Comparison of ENCODE assay signal across 8 cellular contexts in the genomic region with DNA sequence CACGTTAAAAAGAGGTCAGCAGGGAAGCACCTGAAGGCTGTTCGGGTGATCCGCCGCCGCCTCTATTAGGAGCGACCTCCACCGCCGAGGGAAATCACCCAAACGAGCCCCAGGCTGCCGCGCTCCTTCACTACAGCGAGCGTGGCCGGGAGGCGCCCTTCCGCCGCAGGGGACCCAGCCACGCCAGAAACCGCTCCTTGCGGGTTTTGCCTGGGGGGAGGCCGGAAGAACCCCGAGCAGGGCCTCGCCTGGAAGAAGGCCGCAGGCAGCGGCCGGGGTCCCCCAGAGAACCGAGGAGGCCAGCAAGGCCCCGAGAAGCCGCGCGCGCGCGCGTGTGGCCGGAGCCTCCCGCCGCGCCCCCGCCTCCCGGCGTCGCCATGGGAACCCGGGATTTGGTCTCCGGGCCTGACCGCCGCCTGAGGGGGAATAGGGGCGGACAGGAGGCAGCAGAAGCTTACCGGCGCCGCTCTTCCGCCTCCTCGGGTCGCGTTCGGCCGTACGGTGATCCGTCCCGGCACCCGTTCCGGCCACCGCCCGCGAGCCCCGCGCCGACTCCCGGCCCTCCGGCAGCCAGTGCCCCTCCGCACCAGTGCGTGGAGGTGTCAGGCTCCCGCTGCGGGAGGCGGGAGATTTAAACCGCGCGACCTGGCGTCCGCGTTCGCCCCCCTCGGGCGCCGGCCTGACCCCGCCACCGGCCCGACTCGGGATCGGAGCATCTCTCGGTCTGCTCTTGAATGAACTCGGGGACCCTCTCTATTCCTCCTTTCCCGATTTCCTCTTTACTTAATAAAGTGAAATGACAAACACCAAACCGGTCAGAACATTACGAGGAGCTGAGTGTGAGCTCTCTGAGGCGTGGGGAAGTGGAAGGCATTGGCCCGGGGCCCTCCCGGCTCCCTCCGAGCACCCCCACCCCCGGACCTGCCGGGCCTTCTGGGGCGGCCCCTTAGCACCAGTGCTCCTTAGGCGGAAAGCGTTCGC. TPM values are rescaled to one million over a fixed set of nuclear protein-coding genes. Genes with fewer than 3 reads are reported as not detected.
DNase-seq lines count a peak whose midpoint lies in the region; ATAC-seq and TF ChIP-seq lines count a peak whose summit lies in the region.

A gene (minus strand): TSS at position 606 of the 981 bp plus-strand sequence. CDS start 42,757 bp downstream, outside the sequence.

- H3K27me3 Mint-ChIP-seq in activated CD4-positive, alpha-beta memory T cell treated with anti-CD3 and anti-CD28 coated beads, Interleukin-2, amount 10 ng/mL, durations not matched to agents 7 days and 5 days: no peaks in the 10 kb centered on the region

- peak within 1 kb of the TSS; percentile 81 for H3K4me3 Mint-ChIP-seq in activated CD4-positive, alpha-beta memory T cell treated with anti-CD3 and anti-CD28 coated beads, Interleukin-2, amount 10 ng/mL, durations not matched to agents 7 days and 5 days

- H3K4me3 ChIP-seq in BJ (ENCODE audit: low read depth, low read length) (peak within 1 kb of the TSS; percentile 83), duodenal mucosa (ENCODE audit: low read depth in 1 of 2, low read length in 2 of 2) (peak within 1 kb of the TSS; percentile 74 to 82), lower lobe of right lung (peak within 1 kb of the TSS; percentile 89)

- CTCF ChIA-PET in BJ (lab: Yijun Ruan, JAX): interaction anchor here (1.0 to 1.9 kb wide), 3 partner anchors 9 to 280 kb away, joined by 3 to 10 read pairs (median 3); no protein-coding TSS in a partner anchor
- CTCF ChIA-PET in activated CD4-positive, alpha-beta memory T cell treated with anti-CD3 and anti-CD28 coated beads, Interleukin-2, amount 10 ng/mL, durations not matched to agents 7 days and 5 days (lab: Charles Lee): interaction anchor here (0.6 to 2.8 kb wide), 23 partner anchors 9 to 663 kb away, joined by 3 to 29 read pairs (median 4); a partner anchor contains a TSS

- no peaks in the 10 kb centered on the region for H3K36me3 Mint-ChIP-seq in activated CD4-positive, alpha-beta memory T cell treated with anti-CD3 and anti-CD28 coated beads, Interleukin-2, amount 10 ng/mL, durations not matched to agents 7 days and 5 days (ENCODE audit: low read depth)

- peaks cover 12% of the 10 kb centered on the region for H3K4me1 Mint-ChIP-seq in activated CD4-positive, alpha-beta memory T cell treated with anti-CD3 and anti-CD28 coated beads, Interleukin-2, amount 10 ng/mL, durations not matched to agents 7 days and 5 days

- H3K36me3 ChIP-seq in BJ (ENCODE audit: control insufficient read depth, insufficient read depth, low read length) (no peaks in the 10 kb centered on the region), duodenal mucosa (ENCODE audit: control insufficient read depth in 1 of 2, insufficient read depth in 2 of 2, low read length in 2 of 2) (no peaks in the 10 kb centered on the region), lower lobe of right lung (no peaks in the 10 kb centered on the region)

- H3K27ac ChIP-seq in duodenal mucosa (ENCODE audit: low read depth, low read length) (peak within 1 kb of the TSS; percentile 44), lower lobe of right lung (peak within 1 kb of the TSS; percentile 74)

- ATAC-seq in GM19035 (IDR thresholded peaks at IDR 0.05; ENCODE audit: unreplicated experiment): peak; percentile 81
- peak; percentile 61 for ATAC-seq in HG03280 (IDR thresholded peaks at IDR 0.05; ENCODE audit: unreplicated experiment)
- peak; percentile 88 to 93 for ATAC-seq in lower lobe of right lung

- no peaks in the 10 kb centered on the region for H3K9me3 Mint-ChIP-seq in activated CD4-positive, alpha-beta memory T cell treated with anti-CD3 and anti-CD28 coated beads, Interleukin-2, amount 10 ng/mL, durations not matched to agents 7 days and 5 days

- TF ChIP-seq CTCF in BJ (IDR thresholded peaks at IDR 0.05; ENCODE audit: insufficient read depth, low read depth, low read length) (no peak), lower lobe of right lung (IDR thresholded peaks at IDR 0.05) (no peak)

- POLR2A ChIA-PET in BJ (lab: Charles Lee): no interaction called here
- POLR2A ChIA-PET in activated CD4-positive, alpha-beta memory T cell treated with anti-CD3 and anti-CD28 coated beads, Interleukin-2, amount 10 ng/mL, durations not matched to agents 7 days and 5 days (lab: Charles Lee): interaction anchor here (1.5 to 2.5 kb wide), 6 partner anchors 10 to 368 kb away, joined by 3 to 16 read pairs (median 7); a partner anchor contains a TSS

- H3K4me1 ChIP-seq in duodenal mucosa (ENCODE audit: control insufficient read depth in 1 of 2, insufficient read depth in 2 of 2, low read length in 2 of 2) (peaks cover 0 to 4% of the 10 kb centered on the region in 2 donors), lower lobe of right lung (peaks cover 14% of the 10 kb centered on the region)

- H3K27ac Mint-ChIP-seq in activated CD4-positive, alpha-beta memory T cell treated with anti-CD3 and anti-CD28 coated beads, Interleukin-2, amount 10 ng/mL, durations not matched to agents 7 days and 5 days: peak within 1 kb of the TSS; percentile 47

- peak; percentile 20 for DNase-seq in BJ (ENCODE audit: low read depth)
- DNase-seq in NCI-H748 (lab: John Stamatoyannopoulos, UW; ENCODE audit: unreplicated experiment): peak; percentile 94
- DNase-seq in activated CD4-positive, alpha-beta memory T cell treated with anti-CD3 and anti-CD28 coated beads, Interleukin-2, amount 10 ng/mL, durations not matched to agents 7 days and 5 days: peak; percentile 60
- peak; percentile 74 for DNase-seq in lower lobe of right lung
- DNase-seq in stimulated activated CD4-positive, alpha-beta T cell treated with anti-CD3 and anti-CD28 coated beads, TNF-alpha, amount 100 ng/mL, for 48 hours (ENCODE audit: low read depth in 3 of 3): peak; percentile 21 to 41 (median 31)

- H3K9me3 ChIP-seq in duodenal mucosa (ENCODE audit: control insufficient read depth in 1 of 2, low read length in 2 of 2) (no peaks in the 10 kb centered on the region), lower lobe of right lung (no peaks in the 10 kb centered on the region)

- H3K27me3 ChIP-seq in BJ (ENCODE audit: control insufficient read depth, insufficient read depth, low read length) (no peaks in the 10 kb centered on the region), duodenal mucosa (ENCODE audit: control insufficient read depth in 1 of 2, insufficient read depth in 2 of 2, low read length in 2 of 2) (no peaks in the 10 kb centered on the region), lower lobe of right lung (ENCODE audit: low read depth) (no peaks in the 10 kb centered on the region)

- H3K9ac ChIP-seq in duodenal mucosa (ENCODE audit: low read depth in 1 of 2, low read length in 2 of 2): peak within 1 kb of the TSS; percentile 9 to 60

- intact Hi-C loops in lower lobe of right lung (cut with DNase I): no loop called here

RNA-seq across cellular contexts. Expression of the gene that starts here (rescaled TPM):
- 2.4 and 4.0 TPM in 2 replicates for polyA plus RNA-seq in BJ (2011; rRNA removed)
- polyA minus RNA-seq in BJ (2011; rRNA and poly(A)+ RNA removed): 2.3 and 4.1 TPM in 2 replicates
- total RNA-seq in activated CD4-positive, alpha-beta memory T cell treated with anti-CD3 and anti-CD28 coated beads, Interleukin-2, amount 10 ng/mL, durations not matched to agents 7 days and 5 days: 1 to 10 TPM; 3.1 to 5.6 TPM
- total RNA-seq in lower lobe of right lung: 5.6 TPM

Comparison
In these comparisons a context has a peak if more than half of its experiments do, and no peak if none do; other contexts are left out.
1. Peak in every context shown above with its lines: DNase-seq, ATAC-seq, H3K4me3 ChIP-seq and H3K27ac ChIP-seq.
2. DNase-seq: peak in every context shown above with its lines; median percentile 94 in NCI-H748; 74 in lower lobe of right lung; 60 in activated CD4-positive, alpha-beta memory T cell treated with anti-CD3 and anti-CD28 coated beads, Interleukin-2, amount 10 ng/mL, durations not matched to agents 7 days and 5 days; 31 in stimulated activated CD4-positive, alpha-beta T cell treated with anti-CD3 and anti-CD28 coated beads, TNF-alpha, amount 100 ng/mL, for 48 hours; 20 in BJ.